ENCODE assay signal across 1 cellular context in genomic region chr16:67946966-67947558, GRCh38.
TF ChIP-seq lines count a peak whose summit lies in the region.

No MANE protein-coding gene starts in this region.

TF ChIP-seq in HepG2, 621 proteins besides CTCF, POLR2A, EP300 and RAD21:
- TF ChIP-seq ZNF407 (CRISPR knock-in tag; IDR thresholded peaks at IDR 0.05; ENCODE audit: not compliant biosample characterization) (peak; percentile 47), HOMEZ (CRISPR knock-in tag; IDR thresholded peaks at IDR 0.05; ENCODE audit: low read depth) (no peak), HOXA7 (CRISPR knock-in tag; IDR thresholded peaks at IDR 0.05) (no peak), AGO2 (optimal IDR thresholded peaks at IDR 0.05; ENCODE audit: low read depth, low read length) (peak; percentile 42), ZNF891 (CRISPR knock-in tag; IDR thresholded peaks at IDR 0.05) (0 out of 2 replicates have a peak, but pooled peaks have one; percentile 26), RBFOX2 (IDR thresholded peaks at IDR 0.05; ENCODE audit: low read depth, low read length) (peak; percentile 36; the same call in 1 of the 2 replicates), KLF13 (CRISPR knock-in tag; IDR thresholded peaks at IDR 0.05) (no peak), ZFP91 (CRISPR knock-in tag; IDR thresholded peaks at IDR 0.05; ENCODE audit: borderline replicate concordance) (0 out of 2 replicates have a peak, but pooled peaks have one; percentile 8)
